Comparison of ENCODE assay signal across 34 cellular contexts in genomic region chr4:93722446-93722845, GRCh38.
"Had no signal": no experiment of that assay in that cellular context is flagged by ENCODE, and none has a peak within 500 bp of the region (broad histone marks: within the 10 kb centered on the region; RNA-seq: fewer than 3 reads in every experiment).

No MANE protein-coding gene starts in this region.

- H3K4me3 ChIP-seq: MG63 had no signal

- DNase-seq: Karpas-422, Kasumi-1, MG63, MM.1S, MV-4-11, NCI-H1048, NCI-H1092, NCI-H1092 treated with DMSO at 0.1 percent for 48 hours, NCI-H1105, NCI-H1105 treated with DMSO at 0.1 percent for 48 hours, NCI-H1417, NCI-H1417 treated with DMSO at 0.1 percent for 48 hours, NCI-H1436, NCI-H1436 treated with DMSO at 0.1 percent for 48 hours, NCI-H146, NCI-H1694, NCI-H1694 treated with DMSO at 0.1 percent for 48 hours, NCI-H187, NCI-H187 treated with DMSO at 0.1 percent for 48 hours, NCI-H1930, NCI-H2029, NCI-H2029 treated with DMSO at 0.1 percent for 48 hours, NCI-H2081, NCI-H2081 treated with DMSO at 0.1 percent for 48 hours, NCI-H2107, NCI-H2171, NCI-H2171 treated with DMSO at 0.1 percent for 48 hours, NCI-H2227 treated with DMSO at 0.1 percent for 48 hours, NCI-H226, NCI-H345, NCI-H446, NCI-H446 treated with DMSO at 0.1 percent for 48 hours, NCI-H510A had no signal

- H3K27me3 ChIP-seq: MG63 had no signal

- H3K27ac ChIP-seq: KMS-11 had no signal

- H3K9me3 ChIP-seq: MG63 had no signal

- H3K36me3 ChIP-seq: MG63 had no signal
